In the genomic region with DNA sequence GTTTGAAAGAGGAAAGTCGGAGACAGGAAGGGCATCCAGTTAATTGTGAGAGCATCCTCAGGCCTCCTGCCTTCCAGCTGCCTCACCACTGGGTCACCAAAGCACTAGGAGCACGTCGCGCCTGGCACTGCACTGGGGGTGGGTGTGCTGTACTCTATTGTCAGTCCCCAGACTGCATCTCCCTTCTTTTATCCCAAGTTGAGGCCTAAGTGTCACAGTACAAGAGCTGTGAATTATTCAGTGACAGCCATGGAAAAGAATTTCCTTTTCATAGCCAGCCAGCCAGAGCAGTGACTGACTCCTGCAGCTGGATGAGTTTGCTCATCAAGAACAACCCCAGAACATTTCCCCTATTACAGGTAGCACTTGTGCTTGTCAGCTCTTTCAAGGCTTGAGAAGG, we compare ENCODE assay signal across 11 cellular contexts. TPM values are rescaled to one million over a fixed set of nuclear protein-coding genes. Genes with fewer than 3 reads are reported as not detected.
DNase-seq lines count a peak whose midpoint lies in the region; ATAC-seq and TF ChIP-seq lines count a peak whose summit lies in the region.
"Had no signal": no experiment of that assay in that cellular context is flagged by ENCODE, and none has a peak within 500 bp of the region (broad histone marks: within the 10 kb centered on the region; RNA-seq: fewer than 3 reads in every experiment).

No MANE protein-coding gene starts in this region.

- H3K4me3 ChIP-seq in ACC112 (ENCODE audit: low read depth, low read length) = 0 out of 2 replicates have a peak overlapping the region, but pooled peaks have one; percentile 1
- no peak overlapping the region for H3K4me3 ChIP-seq in KMS-11 (IDR thresholded peaks at IDR 0.05; ENCODE audit: insufficient read depth, low read depth, low read length)
- no peak overlapping the region for H3K4me3 ChIP-seq in choroid plexus epithelial cell (ENCODE audit: low read depth, low read length)
- H3K4me3 ChIP-seq in GM23338 = no peak overlapping the region
- H3K4me3 ChIP-seq: lung had no signal

- no peak overlapping the region for H3K9ac ChIP-seq in KMS-11

- H3K27ac ChIP-seq in ACC112 (ENCODE audit: low read depth, low read length) (peak overlapping the region; percentile 83), KMS-11 (peak overlapping the region; percentile 29; the same call in 1 of the 2 replicates), GM23338 (ENCODE audit: low read depth) (no peak overlapping the region)

- peak overlapping the region in 9 of 10 donors; percentile 44 to 89 (median 72) for H3K27ac Mint-ChIP-seq in naive thymus-derived CD8-positive, alpha-beta T cell
- no peak overlapping the region for H3K27ac Mint-ChIP-seq in GM23338

- H3F3A ChIP-seq in GM23338 (replicated peaks; ENCODE audit: low read depth) = peaks cover 2% of the 10 kb centered on the region; the same call in 1 of the 2 replicates

- H3K36me3 Mint-ChIP-seq in naive thymus-derived CD8-positive, alpha-beta T cell = peaks cover 3 to 96% (median 28%) of the 10 kb centered on the region in 3 donors
- peaks cover 99% of the 10 kb centered on the region for H3K36me3 Mint-ChIP-seq in GM23338 (ENCODE audit: low read depth)

- TF ChIP-seq CTCF in KMS-11 (conservative IDR thresholded peaks at IDR 0.05; ENCODE audit: low read depth, low read length) = no peak
- no peak for TF ChIP-seq CTCF in choroid plexus epithelial cell (conservative IDR thresholded peaks at IDR 0.05; ENCODE audit: low read depth, low read length)
- TF ChIP-seq CTCF in GM23338 (conservative IDR thresholded peaks at IDR 0.05; ENCODE audit: low read depth in 2 of 2) = no peak

- H3K36me3 ChIP-seq in ACC112 (ENCODE audit: insufficient read depth, low read length) (peaks cover 55% of the 10 kb centered on the region), KMS-11 (ENCODE audit: insufficient read depth) (peaks cover 12% of the 10 kb centered on the region; the same call in 1 of the 2 replicates), GM23338 (ENCODE audit: insufficient read depth) (peaks cover 72% of the 10 kb centered on the region)

- DNase-seq in choroid plexus epithelial cell (ENCODE audit: low read depth) (peak; percentile 34), SIG-M5 treated with dmso at 0.1 percent for 504 hours (lab: John Stamatoyannopoulos, UW; ENCODE audit: unreplicated experiment) (no peak), NK-92 (lab: John Stamatoyannopoulos, UW; ENCODE audit: unreplicated experiment) (no peak), GM23338 (ENCODE audit: low spot score) (no peak)
- DNase-seq in naive thymus-derived CD8-positive, alpha-beta T cell = no peak
- DNase-seq: stimulated activated CD4-positive, alpha-beta T cell treated with anti-CD3 and anti-CD28 coated beads, Interleukin-4, amount 100 ng/mL, for 4 hours had no signal

- H3K27me3 ChIP-seq in ACC112 (ENCODE audit: insufficient read depth, low read length) = no peaks in the 10 kb centered on the region
- no peaks in the 10 kb centered on the region for H3K27me3 ChIP-seq in KMS-11 (ENCODE audit: insufficient read depth, low read depth)
- no peaks in the 10 kb centered on the region for H3K27me3 ChIP-seq in GM23338 (ENCODE audit: insufficient read depth)

- ATAC-seq in naive thymus-derived CD8-positive, alpha-beta T cell = no peak
- ATAC-seq in HG03378 (IDR thresholded peaks at IDR 0.05; ENCODE audit: unreplicated experiment) (no peak), GM23338 (no peak)

- POLR2A ChIA-PET in naive thymus-derived CD8-positive, alpha-beta T cell (lab: Charles Lee) = interaction anchor here (0.6 to 0.9 kb wide), 2 partner anchors 8 to 164 kb away, joined by 4 to 7 read pairs; no protein-coding TSS in a partner anchor

- H3K9me2 ChIP-seq in GM23338 (ENCODE audit: insufficient read depth) = no peaks in the 10 kb centered on the region

- H3K4me1 Mint-ChIP-seq in naive thymus-derived CD8-positive, alpha-beta T cell = peaks cover 29 to 62% (median 47%) of the 10 kb centered on the region in 4 donors
- H3K4me1 Mint-ChIP-seq in GM23338 = no peaks in the 10 kb centered on the region

- H2AFZ ChIP-seq in ACC112 (ENCODE audit: low read length, unreplicated experiment) (no peak overlapping the region), KMS-11 (ENCODE audit: low read depth) (no peak overlapping the region), GM23338 (no peak overlapping the region)

- H3K4me2 ChIP-seq in KMS-11 = no peak overlapping the region
- no peak overlapping the region for H3K4me2 ChIP-seq in GM23338

- peaks cover 60% of the 10 kb centered on the region for H3K79me2 ChIP-seq in ACC112 (ENCODE audit: control insufficient read depth, insufficient read depth, low read length, unreplicated experiment)
- H3K79me2 ChIP-seq in KMS-11 (ENCODE audit: insufficient read depth, low read depth) = peaks cover 29% of the 10 kb centered on the region; the same call in 1 of the 2 replicates
- peaks cover 77% of the 10 kb centered on the region for H3K79me2 ChIP-seq in GM23338 (replicated peaks; ENCODE audit: insufficient read depth)

- H3K9me3 Mint-ChIP-seq in naive thymus-derived CD8-positive, alpha-beta T cell = no peaks in the 10 kb centered on the region
- H3K9me3 Mint-ChIP-seq in GM23338 = no peaks in the 10 kb centered on the region

- H3K4me3 Mint-ChIP-seq in naive thymus-derived CD8-positive, alpha-beta T cell = no peak overlapping the region
- no peak overlapping the region for H3K4me3 Mint-ChIP-seq in GM23338

- H4K20me1 ChIP-seq in KMS-11 (ENCODE audit: insufficient read depth) (no peaks in the 10 kb centered on the region), GM23338 (replicated peaks; ENCODE audit: insufficient read depth) (peaks cover 76% of the 10 kb centered on the region)

- no peaks in the 10 kb centered on the region for H3K27me3 Mint-ChIP-seq in naive thymus-derived CD8-positive, alpha-beta T cell
- H3K27me3 Mint-ChIP-seq in GM23338 (ENCODE audit: insufficient read depth, low read depth, poor library complexity) = peaks cover 6% of the 10 kb centered on the region

- H3K4me1 ChIP-seq in ACC112 (ENCODE audit: control insufficient read depth, insufficient read depth, low read length, unreplicated experiment) (peaks cover 28% of the 10 kb centered on the region), KMS-11 (ENCODE audit: low read depth, poor library complexity, severe bottlenecking) (peaks cover 26% of the 10 kb centered on the region), GM23338 (ENCODE audit: insufficient read depth) (no peaks in the 10 kb centered on the region)

TF ChIP-seq in GM23338, 12 proteins besides CTCF, POLR2A, EP300 and RAD21:
- TF ChIP-seq NANOG (IDR thresholded peaks at IDR 0.05; ENCODE audit: borderline replicate concordance) = no peak
- TF ChIP-seq STAT1 (IDR thresholded peaks at IDR 0.05; ENCODE audit: unreplicated experiment) = no peak

RNA-seq across cellular contexts. Expression of gene CLTA, which starts 16.3 kb away (rescaled TPM):
- 10 to 100 TPM; 56.7 to 59.0 TPM for total RNA-seq in naive thymus-derived CD8-positive, alpha-beta T cell
- 10 to 100 TPM; 60.8 to 84.5 (median 71.0) TPM for polyA plus RNA-seq in naive thymus-derived CD8-positive, alpha-beta T cell
- 259 and 288 TPM in 2 replicates for total RNA-seq in GM23338 (2014; rRNA removed; shearing (Covaris generic))
- 223 and 229 TPM in 2 replicates for polyA plus RNA-seq in GM23338 (2016; fragmentation: Nextera tagmentation; extraction: Ambion mirVana)

RNA-seq across cellular contexts. Expression of gene CCIN, which starts 37.8 kb away (rescaled TPM):
- total RNA-seq in naive thymus-derived CD8-positive, alpha-beta T cell = under 1 TPM in 1 of 2 experiments, not detected in 1; 0.19 TPM
- under 1 TPM in 1 of 3 donors, not detected in 2; 0.09 TPM for polyA plus RNA-seq in naive thymus-derived CD8-positive, alpha-beta T cell
- total RNA-seq in GM23338 (2014; rRNA removed; shearing (Covaris generic)) = 0.14 TPM in 1 of 2 replicates, not detected in the other
- not detected in 2 replicates for polyA plus RNA-seq in GM23338 (2016; fragmentation: Nextera tagmentation; extraction: Ambion mirVana)
- total RNA-seq: OCI-LY7 had no signal

RNA-seq across cellular contexts. Expression of gene GNE, which starts 51.2 kb away (rescaled TPM):
- 10 to 100 TPM; 16.5 to 17.4 TPM for total RNA-seq in naive thymus-derived CD8-positive, alpha-beta T cell
- 1 to 10 TPM; 3.7 to 6.1 (median 4.5) TPM for polyA plus RNA-seq in naive thymus-derived CD8-positive, alpha-beta T cell
- total RNA-seq in GM23338 (2014; rRNA removed; shearing (Covaris generic)) = 10.9 and 15.7 TPM in 2 replicates
- polyA plus RNA-seq in GM23338 (2016; fragmentation: Nextera tagmentation; extraction: Ambion mirVana) = 2.2 and 2.3 TPM in 2 replicates
